13 cellular contexts compared by ENCODE assay signal in the genomic region with DNA sequence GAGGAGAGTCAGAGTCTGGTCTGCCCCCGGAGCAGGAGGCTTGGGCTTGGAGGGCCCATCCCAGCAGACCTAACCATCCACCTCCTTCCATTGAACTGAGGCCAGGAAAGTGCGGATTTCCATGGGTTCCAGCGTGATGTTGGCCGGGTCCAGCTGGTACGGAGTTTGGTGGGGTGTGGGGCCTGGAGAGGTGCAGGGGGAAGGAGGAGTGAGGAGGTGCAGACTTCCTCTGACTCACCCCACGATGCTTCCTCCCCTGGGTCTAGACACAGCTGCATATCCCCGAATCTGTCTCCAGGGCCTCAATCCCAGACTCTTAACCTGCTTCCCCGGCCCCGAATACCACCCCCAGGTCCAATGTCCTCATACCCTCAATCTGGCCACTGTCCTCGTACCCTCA. TPM values are rescaled to one million over a fixed set of nuclear protein-coding genes. Genes with fewer than 3 reads are reported as not detected.
A peak's percentile ranks its signal among the peaks of the same experiment; 100 is the strongest.
DNase-seq lines count a peak whose midpoint lies in the region; ATAC-seq and TF ChIP-seq lines count a peak whose summit lies in the region.
"Had no signal": no experiment of that assay in that cellular context is flagged by ENCODE, and none has a peak within 500 bp of the region (broad histone marks: within the 10 kb centered on the region; RNA-seq: fewer than 3 reads in every experiment).

No MANE protein-coding gene starts in this region.

- H3K36me3 Mint-ChIP-seq in activated CD8-positive, alpha-beta memory T cell treated with anti-CD3 and anti-CD28 coated beads, Interleukin-2, amount 10 ng/mL, durations not matched to agents 7 days and 5 days = peaks cover 23% of the 10 kb centered on the region
- peaks cover 6% of the 10 kb centered on the region for H3K36me3 Mint-ChIP-seq in chondrocyte (ENCODE audit: low read depth)
- peaks cover 79% of the 10 kb centered on the region for H3K36me3 Mint-ChIP-seq in stimulated activated effector memory CD8-positive, alpha-beta T cell treated with anti-CD3 and anti-CD28 coated beads, Interleukin-12 subunit alpha, Interleukin-12 subunit beta, amount 100 ng/mL, for 72 hours
- H3K36me3 Mint-ChIP-seq in mesothelial cell of epicardium = peaks cover 11% of the 10 kb centered on the region

- ATAC-seq in activated CD8-positive, alpha-beta memory T cell treated with anti-CD3 and anti-CD28 coated beads, Interleukin-2, amount 10 ng/mL, durations not matched to agents 7 days and 5 days = no peak
- ATAC-seq in stimulated activated effector memory CD8-positive, alpha-beta T cell treated with anti-CD3 and anti-CD28 coated beads, Interleukin-12 subunit alpha, Interleukin-12 subunit beta, amount 100 ng/mL, for 72 hours = no peak
- ATAC-seq: A549; CD8-positive, alpha-beta T cell had no signal

- no peak for TF ChIP-seq CTCF in chondrocyte (IDR thresholded peaks at IDR 0.05)
- TF ChIP-seq CTCF in mesothelial cell of epicardium (IDR thresholded peaks at IDR 0.05; ENCODE audit: unreplicated experiment) = no peak

- H3K4me1 Mint-ChIP-seq in activated CD8-positive, alpha-beta memory T cell treated with anti-CD3 and anti-CD28 coated beads, Interleukin-2, amount 10 ng/mL, durations not matched to agents 7 days and 5 days = peaks cover 2% of the 10 kb centered on the region
- peaks cover 4% of the 10 kb centered on the region for H3K4me1 Mint-ChIP-seq in chondrocyte (ENCODE audit: low read depth)
- H3K4me1 Mint-ChIP-seq in stimulated activated effector memory CD8-positive, alpha-beta T cell treated with anti-CD3 and anti-CD28 coated beads, Interleukin-12 subunit alpha, Interleukin-12 subunit beta, amount 100 ng/mL, for 72 hours = peaks cover 9% of the 10 kb centered on the region
- H3K4me1 Mint-ChIP-seq in mesothelial cell of epicardium = no peaks in the 10 kb centered on the region

- H3K27me3 Mint-ChIP-seq in activated CD8-positive, alpha-beta memory T cell treated with anti-CD3 and anti-CD28 coated beads, Interleukin-2, amount 10 ng/mL, durations not matched to agents 7 days and 5 days = no peaks in the 10 kb centered on the region
- no peaks in the 10 kb centered on the region for H3K27me3 Mint-ChIP-seq in chondrocyte (ENCODE audit: low read depth)
- H3K27me3 Mint-ChIP-seq in mesothelial cell of epicardium (ENCODE audit: low read depth) = no peaks in the 10 kb centered on the region

- no peak overlapping the region for H3K4me3 Mint-ChIP-seq in activated CD8-positive, alpha-beta memory T cell treated with anti-CD3 and anti-CD28 coated beads, Interleukin-2, amount 10 ng/mL, durations not matched to agents 7 days and 5 days
- H3K4me3 Mint-ChIP-seq in chondrocyte (ENCODE audit: unreplicated experiment) (no peak overlapping the region), mesothelial cell of epicardium (no peak overlapping the region)
- no peak overlapping the region for H3K4me3 Mint-ChIP-seq in stimulated activated effector memory CD8-positive, alpha-beta T cell treated with anti-CD3 and anti-CD28 coated beads, Interleukin-12 subunit alpha, Interleukin-12 subunit beta, amount 100 ng/mL, for 72 hours
- H3K4me3 Mint-ChIP-seq: CD8-positive, alpha-beta T cell had no signal

- DNase-seq in activated CD8-positive, alpha-beta memory T cell treated with anti-CD3 and anti-CD28 coated beads, Interleukin-2, amount 10 ng/mL, durations not matched to agents 7 days and 5 days = no peak
- DNase-seq in activated CD8-positive, alpha-beta memory T cell treated with anti-CD3 and anti-CD28 coated beads, Interleukin-2, amount 50 U/mL, for 4 hours = no peak
- DNase-seq in GM03348 (ENCODE audit: low spot score) (peak; percentile 16), chondrocyte (ENCODE audit: low spot score) (peak; percentile 51), DMS53 treated with DMSO at 0.1 percent for 48 hours (lab: John Stamatoyannopoulos, UW; ENCODE audit: unreplicated experiment) (no peak), Ammon's horn (ENCODE audit: low spot score) (no peak), mesothelial cell of epicardium (ENCODE audit: low spot score in 2 of 2, unreplicated experiment in 2 of 2) (no peak)
- DNase-seq in stimulated activated effector memory CD8-positive, alpha-beta T cell treated with anti-CD3 and anti-CD28 coated beads, Interleukin-12 subunit alpha, Interleukin-12 subunit beta, amount 100 ng/mL, for 72 hours (ENCODE audit: low spot score in 2 of 2) = no peak
- DNase-seq: AML-193; CD8-positive, alpha-beta T cell; NCI-H69; NK-92 treated with Interleukin-12 subunit alpha and Interleukin-12 subunit beta, amount 100 ng/mL, for 24 hours had no signal

- CTCF ChIA-PET in activated CD8-positive, alpha-beta memory T cell treated with anti-CD3 and anti-CD28 coated beads, Interleukin-2, amount 10 ng/mL, durations not matched to agents 7 days and 5 days (lab: Charles Lee) = no interaction called here

- H3K9me3 Mint-ChIP-seq in activated CD8-positive, alpha-beta memory T cell treated with anti-CD3 and anti-CD28 coated beads, Interleukin-2, amount 10 ng/mL, durations not matched to agents 7 days and 5 days (ENCODE audit: low read depth) = no peaks in the 10 kb centered on the region
- H3K9me3 Mint-ChIP-seq in chondrocyte (ENCODE audit: low read depth) = no peaks in the 10 kb centered on the region
- no peaks in the 10 kb centered on the region for H3K9me3 Mint-ChIP-seq in stimulated activated effector memory CD8-positive, alpha-beta T cell treated with anti-CD3 and anti-CD28 coated beads, Interleukin-12 subunit alpha, Interleukin-12 subunit beta, amount 100 ng/mL, for 72 hours
- no peaks in the 10 kb centered on the region for H3K9me3 Mint-ChIP-seq in mesothelial cell of epicardium
- H3K9me3 Mint-ChIP-seq: CD8-positive, alpha-beta T cell had no signal

- peak overlapping the region; percentile 3 for H3K27ac Mint-ChIP-seq in activated CD8-positive, alpha-beta memory T cell treated with anti-CD3 and anti-CD28 coated beads, Interleukin-2, amount 10 ng/mL, durations not matched to agents 7 days and 5 days
- H3K27ac Mint-ChIP-seq in chondrocyte (ENCODE audit: unreplicated experiment) = no peak overlapping the region
- peak overlapping the region; percentile 40 for H3K27ac Mint-ChIP-seq in stimulated activated effector memory CD8-positive, alpha-beta T cell treated with anti-CD3 and anti-CD28 coated beads, Interleukin-12 subunit alpha, Interleukin-12 subunit beta, amount 100 ng/mL, for 72 hours
- no peak overlapping the region for H3K27ac Mint-ChIP-seq in mesothelial cell of epicardium
- H3K27ac Mint-ChIP-seq: CD8-positive, alpha-beta T cell had no signal

RNA-seq across cellular contexts. Expression of a gene that starts 20.0 kb away (rescaled TPM):
- total RNA-seq in activated CD8-positive, alpha-beta memory T cell treated with anti-CD3 and anti-CD28 coated beads, Interleukin-2, amount 10 ng/mL, durations not matched to agents 7 days and 5 days = 100 to 1,000 TPM; 102 to 118 TPM
- 86.6 to 104 TPM (median 99.5 TPM) in 3 replicates for total RNA-seq in chondrocyte
- 105 to 109 TPM (median 107 TPM) in 3 replicates for total RNA-seq in mesothelial cell of epicardium

RNA-seq across cellular contexts. Expression of a gene that starts 20.1 kb away (rescaled TPM):
- total RNA-seq in activated CD8-positive, alpha-beta memory T cell treated with anti-CD3 and anti-CD28 coated beads, Interleukin-2, amount 10 ng/mL, durations not matched to agents 7 days and 5 days = 10 to 100 TPM; 21.4 to 22.0 TPM
- 9.6 to 13.5 TPM (median 12.7 TPM) in 3 replicates for total RNA-seq in chondrocyte
- 12.5 to 14.6 TPM (median 13.6 TPM) in 3 replicates for total RNA-seq in mesothelial cell of epicardium

RNA-seq across cellular contexts. Expression of a gene that starts 35.1 kb away (rescaled TPM):
- 100 to 1,000 TPM; 106 to 111 TPM for total RNA-seq in activated CD8-positive, alpha-beta memory T cell treated with anti-CD3 and anti-CD28 coated beads, Interleukin-2, amount 10 ng/mL, durations not matched to agents 7 days and 5 days
- total RNA-seq in chondrocyte (37.8 to 48.8 TPM (median 47.5 TPM) in 3 replicates), mesothelial cell of epicardium (91.3 to 101 TPM (median 97.0 TPM) in 3 replicates)

RNA-seq across cellular contexts. Expression of a gene that starts 35.8 kb away (rescaled TPM):
- 10 to 100 TPM; 30.0 to 41.5 TPM for total RNA-seq in activated CD8-positive, alpha-beta memory T cell treated with anti-CD3 and anti-CD28 coated beads, Interleukin-2, amount 10 ng/mL, durations not matched to agents 7 days and 5 days
- total RNA-seq in chondrocyte (15.5 to 26.1 TPM (median 17.9 TPM) in 3 replicates), mesothelial cell of epicardium (27.0 to 31.2 TPM (median 29.7 TPM) in 3 replicates)

RNA-seq across cellular contexts. Expression of a gene that starts 35.9 kb away (rescaled TPM):
- total RNA-seq in activated CD8-positive, alpha-beta memory T cell treated with anti-CD3 and anti-CD28 coated beads, Interleukin-2, amount 10 ng/mL, durations not matched to agents 7 days and 5 days = 10 to 100 TPM; 14.0 to 14.7 TPM
- total RNA-seq in chondrocyte (6.7 to 8.6 TPM (median 7.0 TPM) in 3 replicates), mesothelial cell of epicardium (12.4 to 13.9 TPM (median 13.6 TPM) in 3 replicates)

Comparison
In these comparisons a context has a peak if more than half of its experiments do, and no peak if none do; other contexts are left out.
1. DNase-seq: peak in GM03348 (single experiment) and chondrocyte (single experiment); none in activated CD8-positive, alpha-beta memory T cell treated with anti-CD3 and anti-CD28 coated beads, Interleukin-2, amount 10 ng/mL, durations not matched to agents 7 days and 5 days (single experiment), activated CD8-positive, alpha-beta memory T cell treated with anti-CD3 and anti-CD28 coated beads, Interleukin-2, amount 50 U/mL, for 4 hours (single experiment), stimulated activated effector memory CD8-positive, alpha-beta T cell treated with anti-CD3 and anti-CD28 coated beads, Interleukin-12 subunit alpha, Interleukin-12 subunit beta, amount 100 ng/mL, for 72 hours (0 of 2), DMS53 treated with DMSO at 0.1 percent for 48 hours (single experiment), Ammon's horn (single experiment) and mesothelial cell of epicardium (0 of 2).
2. H3K27ac Mint-ChIP-seq: peak in activated CD8-positive, alpha-beta memory T cell treated with anti-CD3 and anti-CD28 coated beads, Interleukin-2, amount 10 ng/mL, durations not matched to agents 7 days and 5 days (single experiment) and stimulated activated effector memory CD8-positive, alpha-beta T cell treated with anti-CD3 and anti-CD28 coated beads, Interleukin-12 subunit alpha, Interleukin-12 subunit beta, amount 100 ng/mL, for 72 hours (single experiment); none in chondrocyte (single experiment) and mesothelial cell of epicardium (single experiment).